In the genomic region with DNA sequence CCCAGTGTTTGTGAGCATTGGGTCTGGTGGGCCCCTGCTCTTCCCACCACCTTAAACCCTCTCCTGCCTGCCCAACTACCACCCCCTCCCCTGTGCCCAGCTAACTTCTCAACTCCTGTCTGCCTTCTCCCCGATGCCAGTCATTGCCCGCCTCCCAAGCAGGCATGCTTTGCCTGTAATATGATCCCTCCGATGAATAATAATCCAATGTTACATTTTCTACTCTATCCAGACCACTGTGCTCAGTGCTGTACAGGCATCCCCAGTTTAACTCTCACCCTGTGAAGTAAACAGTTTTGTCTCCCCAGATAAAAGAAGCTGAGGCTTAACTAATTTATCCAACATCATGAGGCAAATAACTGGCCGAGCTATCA, we compare ENCODE assay signal across 13 cellular contexts. TPM values are rescaled to one million over a fixed set of nuclear protein-coding genes. Genes with fewer than 3 reads are reported as not detected.
"Had no signal": no experiment of that assay in that cellular context is flagged by ENCODE, and none has a peak within 500 bp of the region (broad histone marks: within the 10 kb centered on the region; RNA-seq: fewer than 3 reads in every experiment).

No MANE protein-coding gene starts in this region.

- H3K27me3 Mint-ChIP-seq: activated CD4-positive, alpha-beta T cell treated with anti-CD3 and anti-CD28 coated beads for 36 hours; stimulated activated naive CD8-positive, alpha-beta T cell treated with anti-CD3 and anti-CD28 coated beads, Interleukin-15, Interleukin-2, amounts not matched to agents 100 ng/mL and 50 ng/mL, for 24 hours had no signal

- DNase-seq: activated CD4-positive, alpha-beta memory T cell treated with anti-CD3 and anti-CD28 coated beads, Interleukin-2, amount 10 ng/mL, durations not matched to agents 7 days and 5 days; activated CD4-positive, alpha-beta T cell treated with anti-CD3 and anti-CD28 coated beads for 36 hours; activated CD8-positive, alpha-beta memory T cell treated with anti-CD3 and anti-CD28 coated beads, Interleukin-2, amount 50 U/mL, for 4 hours; activated naive CD4-positive, alpha-beta T cell; dermis blood vessel endothelial cell; endodermal cell; left cardiac atrium; nephron progenitor cell; stimulated activated CD4-positive, alpha-beta T cell treated with anti-CD3 and anti-CD28 coated beads, Interleukin-4, amount 100 ng/mL, for 1 hour; stimulated activated CD8-positive, alpha-beta memory T cell treated with anti-CD3 and anti-CD28 coated beads, Interleukin-4, amount 100 ng/mL, for 48 hours; T-helper 9 cell; upper lobe of right lung had no signal

- H3K27ac Mint-ChIP-seq: activated CD4-positive, alpha-beta memory T cell treated with anti-CD3 and anti-CD28 coated beads, Interleukin-2, amount 10 ng/mL, durations not matched to agents 7 days and 5 days; activated CD4-positive, alpha-beta T cell treated with anti-CD3 and anti-CD28 coated beads for 36 hours; endodermal cell; stimulated activated naive CD8-positive, alpha-beta T cell treated with anti-CD3 and anti-CD28 coated beads, Interleukin-15, Interleukin-2, amounts not matched to agents 100 ng/mL and 50 ng/mL, for 24 hours had no signal

- H3K9me3 Mint-ChIP-seq: activated CD4-positive, alpha-beta memory T cell treated with anti-CD3 and anti-CD28 coated beads, Interleukin-2, amount 10 ng/mL, durations not matched to agents 7 days and 5 days; endodermal cell; nephron progenitor cell; stimulated activated naive CD8-positive, alpha-beta T cell treated with anti-CD3 and anti-CD28 coated beads, Interleukin-15, Interleukin-2, amounts not matched to agents 100 ng/mL and 50 ng/mL, for 24 hours had no signal

- ATAC-seq: activated CD4-positive, alpha-beta T cell treated with anti-CD3 and anti-CD28 coated beads for 36 hours had no signal

- H3K4me1 Mint-ChIP-seq: activated CD4-positive, alpha-beta memory T cell treated with anti-CD3 and anti-CD28 coated beads, Interleukin-2, amount 10 ng/mL, durations not matched to agents 7 days and 5 days; activated CD4-positive, alpha-beta T cell treated with anti-CD3 and anti-CD28 coated beads for 36 hours had no signal

- H3K4me3 Mint-ChIP-seq: activated CD4-positive, alpha-beta memory T cell treated with anti-CD3 and anti-CD28 coated beads, Interleukin-2, amount 10 ng/mL, durations not matched to agents 7 days and 5 days; activated CD4-positive, alpha-beta T cell treated with anti-CD3 and anti-CD28 coated beads for 36 hours; endodermal cell; nephron progenitor cell; stimulated activated naive CD8-positive, alpha-beta T cell treated with anti-CD3 and anti-CD28 coated beads, Interleukin-15, Interleukin-2, amounts not matched to agents 100 ng/mL and 50 ng/mL, for 24 hours had no signal

RNA-seq across cellular contexts. Expression of a gene that starts 35.5 kb away (rescaled TPM):
- total RNA-seq: activated CD4-positive, alpha-beta memory T cell treated with anti-CD3 and anti-CD28 coated beads, Interleukin-2, amount 10 ng/mL, durations not matched to agents 7 days and 5 days; activated CD4-positive, alpha-beta T cell treated with anti-CD3 and anti-CD28 coated beads for 36 hours; dermis blood vessel endothelial cell had no signal
